Comparison of ENCODE assay signal across 8 cellular contexts in the genomic region with DNA sequence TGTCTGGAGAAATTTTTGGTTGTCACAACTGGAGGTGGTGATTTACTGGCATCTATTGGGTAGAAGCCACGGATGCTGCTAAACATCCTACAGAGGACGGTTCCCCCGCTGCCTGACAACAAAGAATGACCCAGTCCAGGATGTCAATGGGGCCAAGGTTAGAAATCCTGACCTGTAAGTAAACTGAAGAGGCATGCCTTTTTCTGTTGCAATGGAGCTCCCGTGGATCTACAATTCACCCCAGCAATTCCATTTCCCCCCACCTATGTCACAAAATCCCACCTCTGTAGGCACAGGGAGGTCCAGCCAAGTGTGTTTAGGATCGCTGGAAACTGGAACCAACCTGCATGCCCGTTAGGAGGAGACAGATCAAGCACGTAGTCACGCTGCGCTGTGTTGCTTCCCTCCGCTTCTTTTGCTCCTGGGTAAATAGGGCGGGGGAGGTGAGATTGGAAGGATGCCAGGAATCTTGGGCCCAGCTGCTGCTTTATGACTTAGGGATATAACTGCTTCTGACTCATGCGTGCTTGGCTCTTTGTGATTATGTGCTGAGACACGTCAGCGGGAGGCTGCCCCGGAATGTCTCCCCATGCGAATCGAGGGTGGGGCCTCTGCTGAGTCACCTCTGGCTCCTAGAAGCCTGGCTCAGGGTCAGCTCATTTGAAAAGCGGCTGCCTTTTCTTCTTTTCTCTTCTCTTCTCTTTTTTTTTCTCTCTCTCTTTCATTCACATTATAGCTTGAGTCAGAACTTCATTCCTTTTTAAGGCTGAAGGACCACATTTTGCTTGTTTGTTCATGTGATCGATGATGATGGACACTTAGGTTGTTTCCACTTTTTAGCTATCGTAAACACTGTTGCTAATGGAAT. TPM values are rescaled to one million over a fixed set of nuclear protein-coding genes. Genes with fewer than 3 reads are reported as not detected.
A peak's percentile ranks its signal among the peaks of the same experiment; 100 is the strongest.
DNase-seq lines count a peak whose midpoint lies in the region; ATAC-seq, FAIRE-seq and TF ChIP-seq lines count a peak whose summit lies in the region.

No MANE protein-coding gene starts in this region.

- H3K27me3 Mint-ChIP-seq in activated T-helper 1 cell treated with anti-CD3 and anti-CD28 coated beads, Interleukin-12 subunit alpha, Interleukin-12 subunit beta, Interleukin-2, Interleukin-4 antibody, amounts not matched to agents 30 ng/mL and 10 ng/mL and 1 ng/mL, durations not matched to agents 14 hours and 24 hours and 36 hours (ENCODE audit: insufficient read depth) = peaks cover 5% of the 10 kb centered on the region
- peaks cover 5 to 8% (median 7%) of the 10 kb centered on the region in 5 donors for H3K27me3 Mint-ChIP-seq in naive thymus-derived CD8-positive, alpha-beta T cell
- H3K27me3 Mint-ChIP-seq in stimulated activated memory B cell treated with anti-CD40 and anti-IgM and Interleukin-4, amounts not matched to agents 10 μg/mL and 1 μg/mL and 100 μg/mL, for 72 hours = peaks cover 8% of the 10 kb centered on the region

- peak; percentile 91 for ATAC-seq in GM21576 (IDR thresholded peaks at IDR 0.05; ENCODE audit: unreplicated experiment)
- ATAC-seq in naive thymus-derived CD8-positive, alpha-beta T cell = peak; percentile 57 to 85
- ATAC-seq in stimulated activated memory B cell treated with anti-CD40 and anti-IgM and Interleukin-4, amounts not matched to agents 10 μg/mL and 1 μg/mL and 100 μg/mL, for 72 hours = peak; percentile 97

- H3K27ac Mint-ChIP-seq in activated T-helper 1 cell treated with anti-CD3 and anti-CD28 coated beads, Interleukin-12 subunit alpha, Interleukin-12 subunit beta, Interleukin-2, Interleukin-4 antibody, amounts not matched to agents 30 ng/mL and 10 ng/mL and 1 ng/mL, durations not matched to agents 14 hours and 24 hours and 36 hours = peak overlapping the region; percentile 89
- peak overlapping the region in 2 of 10 donors; percentile 37 to 54 for H3K27ac Mint-ChIP-seq in naive thymus-derived CD8-positive, alpha-beta T cell
- H3K27ac Mint-ChIP-seq in stimulated activated memory B cell treated with anti-CD40 and anti-IgM and Interleukin-4, amounts not matched to agents 10 μg/mL and 1 μg/mL and 100 μg/mL, for 72 hours = peak overlapping the region; percentile 91

- H3K36me3 ChIP-seq in KMS-11 (ENCODE audit: insufficient read depth) = no peaks in the 10 kb centered on the region

- peak overlapping the region; percentile 50 for H3K27ac ChIP-seq in KMS-11

- peak overlapping the region; percentile 37; the same call in 1 of the 2 replicates for H3K4me2 ChIP-seq in KMS-11

- peaks cover 11% of the 10 kb centered on the region for H3K4me1 ChIP-seq in KMS-11 (ENCODE audit: low read depth, poor library complexity, severe bottlenecking)

- H3K79me2 ChIP-seq in KMS-11 (ENCODE audit: insufficient read depth, low read depth) = no peaks in the 10 kb centered on the region

- peak overlapping the region; percentile 69 for H3K4me3 Mint-ChIP-seq in activated T-helper 1 cell treated with anti-CD3 and anti-CD28 coated beads, Interleukin-12 subunit alpha, Interleukin-12 subunit beta, Interleukin-2, Interleukin-4 antibody, amounts not matched to agents 30 ng/mL and 10 ng/mL and 1 ng/mL, durations not matched to agents 14 hours and 24 hours and 36 hours
- peak overlapping the region; percentile 9 to 74 (median 46) for H3K4me3 Mint-ChIP-seq in naive thymus-derived CD8-positive, alpha-beta T cell
- H3K4me3 Mint-ChIP-seq in stimulated activated memory B cell treated with anti-CD40 and anti-IgM and Interleukin-4, amounts not matched to agents 10 μg/mL and 1 μg/mL and 100 μg/mL, for 72 hours = peak overlapping the region; percentile 81

- TF ChIP-seq CTCF in D721Med (IDR thresholded peaks at IDR 0.05; ENCODE audit: insufficient read depth, missing control alignments) (no peak), KMS-11 (conservative IDR thresholded peaks at IDR 0.05; ENCODE audit: low read depth, low read length) (no peak), fibroblast of mammary gland (conservative IDR thresholded peaks at IDR 0.05; ENCODE audit: control insufficient read depth, insufficient read depth, low read depth, low read length) (no peak)

- H4K20me1 ChIP-seq in KMS-11 (ENCODE audit: insufficient read depth) = no peaks in the 10 kb centered on the region

- no peak overlapping the region for H3K4me3 ChIP-seq in KMS-11 (IDR thresholded peaks at IDR 0.05; ENCODE audit: insufficient read depth, low read depth, low read length)
- H3K4me3 ChIP-seq in fibroblast of mammary gland (ENCODE audit: control insufficient read depth, low read depth, low read length) = peak overlapping the region; percentile 45

- DNase-seq in D721Med (ENCODE audit: insufficient read length, low spot score) (peak; percentile 66), RCC 7860 (ENCODE audit: low spot score) (peak; percentile 100), fibroblast of mammary gland (ENCODE audit: low read depth) (peak; percentile 100)
- DNase-seq in activated T-helper 1 cell treated with anti-CD3 and anti-CD28 coated beads, Interleukin-12 subunit alpha, Interleukin-12 subunit beta, Interleukin-2, Interleukin-4 antibody, amounts not matched to agents 30 ng/mL and 10 ng/mL and 1 ng/mL, durations not matched to agents 14 hours and 24 hours and 36 hours (ENCODE audit: low spot score) = peak; percentile 71
- peak in 7 of 10 donors; percentile 21 to 73 (median 34) for DNase-seq in naive thymus-derived CD8-positive, alpha-beta T cell

- H2AFZ ChIP-seq in KMS-11 (ENCODE audit: low read depth) = peak overlapping the region; percentile 42

- no peaks in the 10 kb centered on the region for H3K27me3 ChIP-seq in KMS-11 (ENCODE audit: insufficient read depth, low read depth)

- FAIRE-seq in D721Med (lab: Jason Lieb, UNC) = no peak
- FAIRE-seq in RCC 7860 (lab: Jason Lieb, UNC) = peak; percentile 96

- peak overlapping the region; percentile 46; the same call in 1 of the 2 replicates for H3K9ac ChIP-seq in KMS-11

- H3K4me1 Mint-ChIP-seq in activated T-helper 1 cell treated with anti-CD3 and anti-CD28 coated beads, Interleukin-12 subunit alpha, Interleukin-12 subunit beta, Interleukin-2, Interleukin-4 antibody, amounts not matched to agents 30 ng/mL and 10 ng/mL and 1 ng/mL, durations not matched to agents 14 hours and 24 hours and 36 hours (ENCODE audit: low read depth) = peaks cover 19% of the 10 kb centered on the region
- peaks cover 12 to 16% (median 14%) of the 10 kb centered on the region in 4 donors for H3K4me1 Mint-ChIP-seq in naive thymus-derived CD8-positive, alpha-beta T cell
- H3K4me1 Mint-ChIP-seq in stimulated activated memory B cell treated with anti-CD40 and anti-IgM and Interleukin-4, amounts not matched to agents 10 μg/mL and 1 μg/mL and 100 μg/mL, for 72 hours = peaks cover 10% of the 10 kb centered on the region

- H3K36me3 Mint-ChIP-seq in activated T-helper 1 cell treated with anti-CD3 and anti-CD28 coated beads, Interleukin-12 subunit alpha, Interleukin-12 subunit beta, Interleukin-2, Interleukin-4 antibody, amounts not matched to agents 30 ng/mL and 10 ng/mL and 1 ng/mL, durations not matched to agents 14 hours and 24 hours and 36 hours (ENCODE audit: low read depth) = peaks cover 1% of the 10 kb centered on the region
- H3K36me3 Mint-ChIP-seq in naive thymus-derived CD8-positive, alpha-beta T cell = peaks cover 0 to 2% (median 0%) of the 10 kb centered on the region in 3 donors
- no peaks in the 10 kb centered on the region for H3K36me3 Mint-ChIP-seq in stimulated activated memory B cell treated with anti-CD40 and anti-IgM and Interleukin-4, amounts not matched to agents 10 μg/mL and 1 μg/mL and 100 μg/mL, for 72 hours

- POLR2A ChIA-PET in naive thymus-derived CD8-positive, alpha-beta T cell (lab: Charles Lee) = interaction anchor here (0.7 to 1.7 kb wide), 4 partner anchors 12 to 164 kb away, joined by 3 to 6 read pairs (median 4); partner anchors contain the start of gene PEDS1

- peaks cover 4% of the 10 kb centered on the region for H3K9me3 Mint-ChIP-seq in activated T-helper 1 cell treated with anti-CD3 and anti-CD28 coated beads, Interleukin-12 subunit alpha, Interleukin-12 subunit beta, Interleukin-2, Interleukin-4 antibody, amounts not matched to agents 30 ng/mL and 10 ng/mL and 1 ng/mL, durations not matched to agents 14 hours and 24 hours and 36 hours
- peaks cover 0 to 4% (median 0%) of the 10 kb centered on the region in 9 donors for H3K9me3 Mint-ChIP-seq in naive thymus-derived CD8-positive, alpha-beta T cell
- peaks cover 3% of the 10 kb centered on the region for H3K9me3 Mint-ChIP-seq in stimulated activated memory B cell treated with anti-CD40 and anti-IgM and Interleukin-4, amounts not matched to agents 10 μg/mL and 1 μg/mL and 100 μg/mL, for 72 hours

- intact Hi-C loops in activated T-helper 1 cell treated with anti-CD3 and anti-CD28 coated beads, Interleukin-12 subunit alpha, Interleukin-12 subunit beta, Interleukin-2, Interleukin-4 antibody, amounts not matched to agents 30 ng/mL and 10 ng/mL and 1 ng/mL, durations not matched to agents 14 hours and 24 hours and 36 hours (cut with micrococcal nuclease) = no loop called here

RNA-seq across cellular contexts. Expression of gene PEDS1, which starts 12.4 kb away (rescaled TPM):
- total RNA-seq in activated T-helper 1 cell treated with anti-CD3 and anti-CD28 coated beads, Interleukin-12 subunit alpha, Interleukin-12 subunit beta, Interleukin-2, Interleukin-4 antibody, amounts not matched to agents 30 ng/mL and 10 ng/mL and 1 ng/mL, durations not matched to agents 14 hours and 24 hours and 36 hours = 30.7 and 33.4 TPM in 2 replicates
- 10 to 100 TPM; 15.8 to 17.1 TPM for total RNA-seq in naive thymus-derived CD8-positive, alpha-beta T cell
- polyA plus RNA-seq in naive thymus-derived CD8-positive, alpha-beta T cell = 10 to 100 TPM; 13.0 to 30.2 (median 14.4) TPM

RNA-seq across cellular contexts. Expression of gene CEBPB, which starts 24.7 kb away (rescaled TPM):
- 52.3 and 55.2 TPM in 2 replicates for total RNA-seq in activated T-helper 1 cell treated with anti-CD3 and anti-CD28 coated beads, Interleukin-12 subunit alpha, Interleukin-12 subunit beta, Interleukin-2, Interleukin-4 antibody, amounts not matched to agents 30 ng/mL and 10 ng/mL and 1 ng/mL, durations not matched to agents 14 hours and 24 hours and 36 hours
- total RNA-seq in naive thymus-derived CD8-positive, alpha-beta T cell = 10 to 100 TPM; 47.1 to 49.0 TPM
- 10 to 100 TPM; 13.1 to 17.9 (median 14.7) TPM for polyA plus RNA-seq in naive thymus-derived CD8-positive, alpha-beta T cell

RNA-seq across cellular contexts. Expression of gene UBE2V1, which starts 53.0 kb away (rescaled TPM):
- total RNA-seq in activated T-helper 1 cell treated with anti-CD3 and anti-CD28 coated beads, Interleukin-12 subunit alpha, Interleukin-12 subunit beta, Interleukin-2, Interleukin-4 antibody, amounts not matched to agents 30 ng/mL and 10 ng/mL and 1 ng/mL, durations not matched to agents 14 hours and 24 hours and 36 hours = 166 and 170 TPM in 2 replicates
- 100 to 1,000 TPM; 154 to 165 TPM for total RNA-seq in naive thymus-derived CD8-positive, alpha-beta T cell
- polyA plus RNA-seq in naive thymus-derived CD8-positive, alpha-beta T cell = 100 to 1,000 TPM; 141 to 155 (median 148) TPM

Comparison
In these comparisons a context has a peak if more than half of its experiments do, and no peak if none do; other contexts are left out.
1. DNase-seq: peak in every context shown above with its lines; median percentile 100 in RCC 7860; 100 in fibroblast of mammary gland; 71 in activated T-helper 1 cell treated with anti-CD3 and anti-CD28 coated beads, Interleukin-12 subunit alpha, Interleukin-12 subunit beta, Interleukin-2, Interleukin-4 antibody, amounts not matched to agents 30 ng/mL and 10 ng/mL and 1 ng/mL, durations not matched to agents 14 hours and 24 hours and 36 hours; 66 in D721Med; 34 in naive thymus-derived CD8-positive, alpha-beta T cell.